ENCODE assay signal across 15 cellular contexts in genomic region chr1:169111472-169111871, GRCh38. TPM values are rescaled to one million over a fixed set of nuclear protein-coding genes. Genes with fewer than 3 reads are reported as not detected.
DNase-seq lines count a peak whose midpoint lies in the region; ATAC-seq, FAIRE-seq and TF ChIP-seq lines count a peak whose summit lies in the region.
"Had no signal": no experiment of that assay in that cellular context is flagged by ENCODE, and none has a peak within 500 bp of the region (broad histone marks: within the 10 kb centered on the region; RNA-seq: fewer than 3 reads in every experiment).

No MANE protein-coding gene starts in this region.

- H3K79me2 ChIP-seq in Loucy (ENCODE audit: insufficient read depth, low read length) (peaks cover 33% of the 10 kb centered on the region), HepG2 (ENCODE audit: insufficient read depth, low read length) (peaks cover 86% of the 10 kb centered on the region)

- TF ChIP-seq POLR2A in HepG2 (IDR thresholded peaks at IDR 0.05; ENCODE audit: insufficient read depth in 1 of 2, low read depth in 2 of 2, low read length in 2 of 2): no peak

- H4K20me1 ChIP-seq in Loucy (ENCODE audit: insufficient read depth, low read length, poor library complexity, severe bottlenecking) (peaks cover 16% of the 10 kb centered on the region), HepG2 (ENCODE audit: insufficient read depth, low read length) (peaks cover 64% of the 10 kb centered on the region)
- H4K20me1 ChIP-seq: BLaER1 had no signal

- POLR2A ChIA-PET in HepG2 (lab: Yijun Ruan, JAX): interaction anchor here (1.3 to 4.6 kb wide), 2 partner anchors 34 to 237 kb away, joined by 3 to 25 read pairs; no protein-coding TSS in a partner anchor
- POLR2A ChIA-PET in GM10248 (lab: Yijun Ruan, JAX): interaction anchor here (0.7 kb wide), 1 partner anchor 10 kb away, joined by 4 read pairs; no protein-coding TSS in a partner anchor

- peak overlapping the region; percentile 9 for H3K4me2 ChIP-seq in Loucy (ENCODE audit: low read depth, low read length, poor library complexity, severe bottlenecking)
- H3K4me2 ChIP-seq in HepG2 (ENCODE audit: low read depth, low read length): peak overlapping the region; percentile 98
- H3K4me2 ChIP-seq: BLaER1 had no signal

- TF ChIP-seq EP300 in HepG2 (IDR thresholded peaks at IDR 0.05; ENCODE audit: low read depth in 2 of 2, low read length in 2 of 2) (no peak), HepG2 (CRISPR knock-in tag; IDR thresholded peaks at IDR 0.05; ENCODE audit: borderline replicate concordance) (no peak)

- H3K4me3 ChIP-seq in Loucy (ENCODE audit: low read length, poor library complexity, severe bottlenecking): no peak overlapping the region
- no peak overlapping the region for H3K4me3 ChIP-seq in brain microvascular endothelial cell (ENCODE audit: low read depth, low read length)
- no peak overlapping the region for H3K4me3 ChIP-seq in HepG2 (replicated peaks in 1 of 3; ENCODE audit: insufficient read depth in 1 of 3, low read depth in 2 of 3, low read length in 3 of 3)
- peak overlapping the region; percentile 26 to 49 (median 29) for H3K4me3 ChIP-seq in skeletal muscle tissue (ENCODE audit: low read length in 3 of 3)
- H3K4me3 ChIP-seq: BLaER1, SK-N-MC had no signal

- no peaks in the 10 kb centered on the region for H3K27me3 ChIP-seq in Loucy (ENCODE audit: insufficient read depth, low read length, poor library complexity, severe bottlenecking)
- H3K27me3 ChIP-seq in brain microvascular endothelial cell (replicated peaks): no peaks in the 10 kb centered on the region
- no peaks in the 10 kb centered on the region; a peak in 1 of 5 replicates for H3K27me3 ChIP-seq in HepG2 (ENCODE audit: control insufficient read depth in 1 of 2, insufficient read depth in 2 of 2, low read length in 2 of 2)
- H3K27me3 ChIP-seq in skeletal muscle tissue (ENCODE audit: control insufficient read depth in 3 of 3, insufficient read depth in 3 of 3, low read length in 3 of 3): no peaks in the 10 kb centered on the region

- BruUV-seq in HepG2 (replicated peaks; lab: Mats Ljungman, UMichigan): no TSS peak

- no peak for ATAC-seq in HepG2

- no peaks in the 10 kb centered on the region for H3F3A ChIP-seq in Loucy (ENCODE audit: low read depth)

- TF ChIP-seq RAD21 in HepG2 (CRISPR knock-in tag; IDR thresholded peaks at IDR 0.05): no peak

- DNase-seq in brain microvascular endothelial cell (no peak), HepG2 (ENCODE audit: low spot score) (no peak), NCI-H748 treated with DMSO at 0.1 percent for 48 hours (lab: John Stamatoyannopoulos, UW) (no peak), AG08395 (ENCODE audit: low spot score) (no peak), UCSD-AML1 (lab: John Stamatoyannopoulos, UW; ENCODE audit: unreplicated experiment) (no peak), GM10248 (ENCODE audit: extremely low spot score) (no peak)
- DNase-seq: activated gamma-delta T cell treated with Interleukin-2 at 50 U/mL for 16 hours; NK-92 treated with Interleukin-12 subunit alpha and Interleukin-12 subunit beta, amount 100 ng/mL, for 24 hours; stimulated activated CD4-positive, alpha-beta T cell treated with anti-CD3 and anti-CD28 coated beads, Interleukin-4, amount 100 ng/mL, for 24 hours; WERI-Rb-1 had no signal

- H3K4me1 ChIP-seq in Loucy (ENCODE audit: insufficient read depth, low read length, poor library complexity, severe bottlenecking) (peaks cover 47% of the 10 kb centered on the region), HepG2 (ENCODE audit: insufficient read depth, low read length) (peaks cover 74% of the 10 kb centered on the region), skeletal muscle tissue (ENCODE audit: control insufficient read depth in 3 of 3, insufficient read depth in 3 of 3, low read length in 3 of 3) (peaks cover 45 to 64% (median 52%) of the 10 kb centered on the region in 3 donors)

- no peaks in the 10 kb centered on the region for H3K9me2 ChIP-seq in Loucy (replicated peaks; ENCODE audit: low read depth, low read length)

- H3K9me3 ChIP-seq in Loucy (ENCODE audit: insufficient read depth, low read depth, low read length) (no peaks in the 10 kb centered on the region), HepG2 (ENCODE audit: low read length) (no peaks in the 10 kb centered on the region), skeletal muscle tissue (ENCODE audit: control insufficient read depth in 3 of 3, low read length in 3 of 3) (no peaks in the 10 kb centered on the region)
- H3K9me3 ChIP-seq: BLaER1 had no signal

- TF ChIP-seq CTCF in Loucy (conservative IDR thresholded peaks at IDR 0.05; ENCODE audit: low read length): no peak
- TF ChIP-seq CTCF in brain microvascular endothelial cell (IDR thresholded peaks at IDR 0.05; ENCODE audit: low read depth, low read length, missing control alignments): no peak
- no peak for TF ChIP-seq CTCF in HepG2 (CRISPR knock-in tag; IDR thresholded peaks at IDR 0.05)
- TF ChIP-seq CTCF in GM10248 (IDR thresholded peaks at IDR 0.05; ENCODE audit: control extremely low read depth, extremely low read depth, low read depth, missing control alignments): no peak

- intact Hi-C loops in HepG2 (cut with micrococcal nuclease; ENCODE audit: unreplicated experiment): no loop called here

- 90% methylated on average over 6 of the region's 6 CpGs for WGBS in HepG2 (ENCODE audit: low lambda C conversion rate)

- in situ Hi-C loops in brain microvascular endothelial cell (cut with HindIII; ENCODE audit: low pct_ligation_motif_present, low sequenced_read_pairs): no loop called here
- in situ Hi-C loops in HepG2 (cut with HindIII; ENCODE audit: extremely low pct_ligation_motif_present, low pct_unique_long_range_greater_than_20kb): no loop called here

- H3K27ac ChIP-seq in brain microvascular endothelial cell (peak overlapping the region; percentile 75), HepG2 (ENCODE audit: extremely low read length, insufficient read depth, low read length) (no peak overlapping the region), skeletal muscle tissue (ENCODE audit: low read depth, low read length) (peak overlapping the region; percentile 86)
- H3K27ac ChIP-seq: BLaER1, SK-N-MC, WERI-Rb-1 had no signal

- CTCF ChIA-PET in HepG2 (lab: Yijun Ruan, JAX; ENCODE audit: low intra/inter-chr PET ratio, low total read pairs): no interaction called here
- CTCF ChIA-PET in GM10248 (lab: Yijun Ruan, JAX): interaction anchor here (1.1 to 5.0 kb wide), 9 partner anchors 9 to 768 kb away, joined by 3 to 25 read pairs (median 4); no protein-coding TSS in a partner anchor

- H3K36me3 ChIP-seq in Loucy (ENCODE audit: insufficient read depth, low read length) (no peaks in the 10 kb centered on the region; the same call in 1 of the 2 replicates), brain microvascular endothelial cell (replicated peaks) (no peaks in the 10 kb centered on the region), HepG2 (replicated peaks in 1 of 2; ENCODE audit: control insufficient read depth in 1 of 2, insufficient read depth in 2 of 2, low read length in 2 of 2) (peaks cover 11 to 40% of the 10 kb centered on the region in 2 experiments), skeletal muscle tissue (ENCODE audit: control insufficient read depth in 3 of 3, insufficient read depth in 3 of 3, low read length in 3 of 3) (peaks cover 23 to 39% (median 36%) of the 10 kb centered on the region in 3 donors)

- H2AFZ ChIP-seq in Loucy (ENCODE audit: low read length) (no peak overlapping the region), HepG2 (ENCODE audit: low read length) (no peak overlapping the region)

- H3K9ac ChIP-seq in Loucy (ENCODE audit: low read depth, low read length, poor library complexity, severe bottlenecking): no peak overlapping the region
- no peak overlapping the region for H3K9ac ChIP-seq in HepG2 (ENCODE audit: insufficient read depth, low read depth, low read length)
- H3K9ac ChIP-seq in skeletal muscle tissue (ENCODE audit: low read depth in 1 of 3, low read length in 3 of 3): peak overlapping the region in 2 of 3 donors; percentile 70 to 94
- H3K9ac ChIP-seq: BLaER1 had no signal

- FAIRE-seq in HepG2 (lab: Jason Lieb, UNC): no peak
- FAIRE-seq: bronchial epithelial cell had no signal

TF ChIP-seq in HepG2, 621 proteins besides CTCF, POLR2A, EP300 and RAD21 (continues in another document):
- no peak for TF ChIP-seq TGIF2 (CRISPR knock-in tag; IDR thresholded peaks at IDR 0.05)

RNA-seq across cellular contexts. Expression of gene ATP1B1, which starts 5.0 kb away (rescaled TPM):
- total RNA-seq in HepG2 (2016; rRNA removed; fragmentation: Illumina TruSeq; extraction: Trizol) (89.8 and 135 TPM in 2 replicates), skeletal muscle tissue (16.7 TPM)
- total RNA-seq in HepG2 (2016; cell fraction: cytosol; rRNA removed; fragmentation: Illumina TruSeq; extraction: Trizol; ENCODE audit: low read depth): 15.3 and 17.7 TPM in 2 replicates
- total RNA-seq in HepG2 (2016; cell fraction: insoluble cytoplasmic fraction; rRNA removed; fragmentation: Illumina TruSeq; extraction: Trizol): 83.4 and 139 TPM in 2 replicates
- 47.8 and 51.7 TPM in 2 replicates for total RNA-seq in HepG2 (2016; cell fraction: membrane; rRNA removed; fragmentation: Illumina TruSeq; extraction: Trizol)
- 170 and 186 TPM in 2 replicates for total RNA-seq in HepG2 (2016; cell fraction: nucleus; rRNA removed; fragmentation: Illumina TruSeq; extraction: Trizol)
- polyA plus RNA-seq in HepG2 (2011; rRNA removed): 134 TPM in 2 replicates
- 63.8 and 107 TPM in 2 replicates for polyA plus RNA-seq in HepG2 (2011; cell fraction: cytosol; rRNA removed)
- 45.7 and 54.4 TPM in 2 replicates for polyA plus RNA-seq in HepG2 (2011; cell fraction: nucleus; rRNA removed)
- polyA plus RNA-seq in HepG2 (2012): 194 and 216 TPM in 2 replicates
- 12.7 and 13.7 TPM in 2 replicates for polyA plus RNA-seq in HepG2 (2016; cell fraction: cytosol; fragmentation: Illumina TruSeq; extraction: Trizol; ENCODE audit: low read depth)
- polyA plus RNA-seq in HepG2 (2016; cell fraction: insoluble cytoplasmic fraction; fragmentation: Illumina TruSeq; extraction: Trizol; ENCODE audit: low read depth): 116 and 118 TPM in 2 replicates
- polyA plus RNA-seq in HepG2 (2016; cell fraction: membrane; fragmentation: Illumina TruSeq; extraction: Trizol; ENCODE audit: low read depth): 31.8 and 33.5 TPM in 2 replicates
- polyA plus RNA-seq in HepG2 (2016; cell fraction: nucleus; fragmentation: Illumina TruSeq; extraction: Trizol; ENCODE audit: insufficient read depth, low read depth): 298 and 311 TPM in 2 replicates
- 26.2 and 55.9 TPM in 2 replicates for polyA minus RNA-seq in HepG2 (2011; rRNA and poly(A)+ RNA removed; ENCODE audit: low replicate concordance)
- polyA minus RNA-seq in HepG2 (2011; cell fraction: cytosol; rRNA and poly(A)+ RNA removed): 118 and 143 TPM in 2 replicates
- 93.7 and 117 TPM in 2 replicates for polyA minus RNA-seq in HepG2 (2011; cell fraction: nucleus; rRNA and poly(A)+ RNA removed)

Comparison
In these comparisons a context has a peak if more than half of its experiments do, and no peak if none do; other contexts are left out.
1. H3K4me3 ChIP-seq: peak in skeletal muscle tissue (3 of 3); none in Loucy (single experiment), brain microvascular endothelial cell (single experiment) and HepG2 (0 of 3).
2. H3K9ac ChIP-seq: peak in skeletal muscle tissue (2 of 3); none in Loucy (single experiment) and HepG2 (single experiment).